1 cellular context compared by ENCODE assay signal in genomic region chr21:35652872-35653271, GRCh38.
TF ChIP-seq lines count a peak whose summit lies in the region.

No MANE protein-coding gene starts in this region.

TF ChIP-seq in GM12878, 131 proteins besides CTCF, POLR2A, EP300 and RAD21 (continued from another document):
- TF ChIP-seq ZBTB11 (CRISPR knock-in tag; IDR thresholded peaks at IDR 0.05): no peak
- TF ChIP-seq ATF7 (IDR thresholded peaks at IDR 0.05; ENCODE audit: low read depth): no peak
- TF ChIP-seq NFYA (IDR thresholded peaks at IDR 0.05; ENCODE audit: borderline replicate concordance, low read depth, low read length): no peak
- no peak for TF ChIP-seq JUNB (IDR thresholded peaks at IDR 0.05)
- TF ChIP-seq YBX1 (IDR thresholded peaks at IDR 0.05): no peak
- TF ChIP-seq CREM (IDR thresholded peaks at IDR 0.05; ENCODE audit: low read depth): no peak
- TF ChIP-seq ZZZ3 (IDR thresholded peaks at IDR 0.05; ENCODE audit: control insufficient read depth, insufficient read length, low read depth): no peak
- no peak for TF ChIP-seq SREBF2 (IDR thresholded peaks at IDR 0.05; ENCODE audit: low read length)
- no peak for TF ChIP-seq SKIL (IDR thresholded peaks at IDR 0.05; ENCODE audit: low read depth, poor library complexity, severe bottlenecking)
- TF ChIP-seq ESRRA (IDR thresholded peaks at IDR 0.05; ENCODE audit: low read length): no peak
- no peak for TF ChIP-seq E4F1 (IDR thresholded peaks at IDR 0.05; ENCODE audit: borderline replicate concordance, partially characterized antibody)
- no peak for TF ChIP-seq LARP7 (IDR thresholded peaks at IDR 0.05)
- no peak for TF ChIP-seq HSF1 (IDR thresholded peaks at IDR 0.05; ENCODE audit: low read depth, low read length)
